Comparison of ENCODE assay signal across 11 cellular contexts in the genomic region with DNA sequence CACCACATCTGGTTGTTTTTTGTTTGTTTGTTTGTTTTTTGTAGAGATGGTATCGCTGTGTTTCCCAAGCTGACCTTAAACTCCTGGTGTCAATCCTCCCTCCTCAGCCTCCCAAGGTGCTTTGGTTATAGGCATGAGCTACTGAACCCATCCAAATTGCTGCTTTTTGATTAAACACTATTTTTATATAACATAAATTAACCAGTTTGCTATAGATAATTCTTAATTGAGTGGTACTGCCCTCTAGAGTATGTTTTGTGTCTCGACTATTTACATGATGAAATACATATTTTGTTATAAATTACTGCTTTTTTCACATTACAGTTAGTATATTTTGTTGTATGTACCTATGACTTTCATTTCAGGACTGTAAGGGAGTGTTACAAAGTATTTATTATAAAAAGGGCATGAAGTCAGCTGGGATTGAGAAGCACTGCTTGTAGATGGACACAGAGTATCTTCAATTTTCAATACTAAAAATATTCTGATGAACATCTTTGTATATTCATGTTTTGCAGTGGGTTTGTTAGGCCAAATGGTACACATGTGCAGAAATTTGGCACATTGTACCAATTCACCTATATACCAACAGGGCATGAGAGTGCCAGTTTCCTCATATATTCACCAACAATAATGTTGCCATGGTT. TPM values are rescaled to one million over a fixed set of nuclear protein-coding genes. Genes with fewer than 3 reads are reported as not detected.
DNase-seq lines count a peak whose midpoint lies in the region; ATAC-seq and TF ChIP-seq lines count a peak whose summit lies in the region.
"Had no signal": no experiment of that assay in that cellular context is flagged by ENCODE, and none has a peak within 500 bp of the region (broad histone marks: within the 10 kb centered on the region; RNA-seq: fewer than 3 reads in every experiment).

No MANE protein-coding gene starts in this region.

- WGBS in body of pancreas, 2 donors: 65 to 68% methylated on average over 2 of the region's 2 CpGs

- no peak overlapping the region for H3K4me3 ChIP-seq in Jurkat, Clone E6-1 (ENCODE audit: low read length)
- H3K4me3 ChIP-seq in body of pancreas: no peak overlapping the region
- H3K4me3 ChIP-seq: esophagus squamous epithelium had no signal

- no peaks in the 10 kb centered on the region for H3K27me3 Mint-ChIP-seq in CD4-positive, alpha-beta T cell
- H3K27me3 Mint-ChIP-seq in activated T-helper 1 cell treated with anti-CD3 and anti-CD28 coated beads, Interleukin-12 subunit alpha, Interleukin-12 subunit beta, Interleukin-2, Interleukin-4 antibody, amounts not matched to agents 30 ng/mL and 10 ng/mL and 1 ng/mL, durations not matched to agents 14 hours and 24 hours and 36 hours (ENCODE audit: insufficient read depth): peaks cover 10% of the 10 kb centered on the region
- H3K27me3 Mint-ChIP-seq: naive B cell had no signal

- no peaks in the 10 kb centered on the region for H3K4me1 Mint-ChIP-seq in CD4-positive, alpha-beta T cell (ENCODE audit: low read depth)
- no peaks in the 10 kb centered on the region for H3K4me1 Mint-ChIP-seq in activated T-helper 1 cell treated with anti-CD3 and anti-CD28 coated beads, Interleukin-12 subunit alpha, Interleukin-12 subunit beta, Interleukin-2, Interleukin-4 antibody, amounts not matched to agents 30 ng/mL and 10 ng/mL and 1 ng/mL, durations not matched to agents 14 hours and 24 hours and 36 hours (ENCODE audit: low read depth)
- H3K4me1 Mint-ChIP-seq: naive B cell had no signal

- H3K36me3 ChIP-seq in body of pancreas (replicated peaks in 1 of 2; ENCODE audit: insufficient read depth in 1 of 2, low read depth in 2 of 2): no peaks in the 10 kb centered on the region
- H3K36me3 ChIP-seq: esophagus squamous epithelium had no signal

- intact Hi-C loops in CD4-positive, alpha-beta T cell (cut with DNase I, micrococcal nuclease): loop anchor here in 1 of 2 experiments (5.0 to 10.0 kb wide), 2 partner anchors 240 to 463 kb away; no protein-coding TSS in a partner anchor
- intact Hi-C loops in body of pancreas (cut with DNase I): no loop called here
- intact Hi-C loops in activated T-helper 1 cell treated with anti-CD3 and anti-CD28 coated beads, Interleukin-12 subunit alpha, Interleukin-12 subunit beta, Interleukin-2, Interleukin-4 antibody, amounts not matched to agents 30 ng/mL and 10 ng/mL and 1 ng/mL, durations not matched to agents 14 hours and 24 hours and 36 hours (cut with micrococcal nuclease): loop anchor here (5.0 kb wide), 1 partner anchor 463 kb away; no protein-coding TSS in a partner anchor

- H3K9me3 Mint-ChIP-seq in CD4-positive, alpha-beta T cell: no peaks in the 10 kb centered on the region
- H3K9me3 Mint-ChIP-seq in activated T-helper 1 cell treated with anti-CD3 and anti-CD28 coated beads, Interleukin-12 subunit alpha, Interleukin-12 subunit beta, Interleukin-2, Interleukin-4 antibody, amounts not matched to agents 30 ng/mL and 10 ng/mL and 1 ng/mL, durations not matched to agents 14 hours and 24 hours and 36 hours: no peaks in the 10 kb centered on the region

- no peak overlapping the region for H3K27ac Mint-ChIP-seq in CD4-positive, alpha-beta T cell
- no peak overlapping the region for H3K27ac Mint-ChIP-seq in activated T-helper 1 cell treated with anti-CD3 and anti-CD28 coated beads, Interleukin-12 subunit alpha, Interleukin-12 subunit beta, Interleukin-2, Interleukin-4 antibody, amounts not matched to agents 30 ng/mL and 10 ng/mL and 1 ng/mL, durations not matched to agents 14 hours and 24 hours and 36 hours

- no peak overlapping the region for H3K27ac ChIP-seq in CD4-positive, alpha-beta T cell (ENCODE audit: low read depth, low read length)
- H3K27ac ChIP-seq in body of pancreas: no peak overlapping the region
- H3K27ac ChIP-seq: esophagus squamous epithelium had no signal

- CTCF ChIA-PET in CD4-positive, alpha-beta T cell (lab: Charles Lee): interaction anchor here (0.6 to 1.5 kb wide), 4 partner anchors 11 to 14 kb away, joined by 3 read pairs; no protein-coding TSS in a partner anchor

- H3K27me3 ChIP-seq in CD4-positive, alpha-beta T cell (ENCODE audit: control insufficient read depth, insufficient read depth, low read length): no peaks in the 10 kb centered on the region
- no peaks in the 10 kb centered on the region for H3K27me3 ChIP-seq in body of pancreas
- H3K27me3 ChIP-seq: esophagus squamous epithelium had no signal

- TF ChIP-seq POLR2A in body of pancreas (IDR thresholded peaks at IDR 0.05): no peak

- H3K36me3 Mint-ChIP-seq in CD4-positive, alpha-beta T cell (ENCODE audit: low read depth): no peaks in the 10 kb centered on the region
- H3K36me3 Mint-ChIP-seq in activated T-helper 1 cell treated with anti-CD3 and anti-CD28 coated beads, Interleukin-12 subunit alpha, Interleukin-12 subunit beta, Interleukin-2, Interleukin-4 antibody, amounts not matched to agents 30 ng/mL and 10 ng/mL and 1 ng/mL, durations not matched to agents 14 hours and 24 hours and 36 hours (ENCODE audit: low read depth): no peaks in the 10 kb centered on the region
- H3K36me3 Mint-ChIP-seq: naive B cell had no signal

- POLR2A ChIA-PET in CD4-positive, alpha-beta T cell (lab: Charles Lee): interaction anchor here (0.8 kb wide), 1 partner anchor 15 kb away, joined by 3 read pairs; a partner anchor contains a TSS

- no peak for ATAC-seq in CD4-positive, alpha-beta T cell (ENCODE audit: poor library complexity)
- ATAC-seq in body of pancreas: no peak

- H3K4me1 ChIP-seq in body of pancreas: no peaks in the 10 kb centered on the region
- H3K4me1 ChIP-seq: esophagus squamous epithelium had no signal

- H3K4me3 Mint-ChIP-seq in CD4-positive, alpha-beta T cell: no peak overlapping the region
- no peak overlapping the region for H3K4me3 Mint-ChIP-seq in activated T-helper 1 cell treated with anti-CD3 and anti-CD28 coated beads, Interleukin-12 subunit alpha, Interleukin-12 subunit beta, Interleukin-2, Interleukin-4 antibody, amounts not matched to agents 30 ng/mL and 10 ng/mL and 1 ng/mL, durations not matched to agents 14 hours and 24 hours and 36 hours
- H3K4me3 Mint-ChIP-seq: naive B cell had no signal

- peak; percentile 45 for TF ChIP-seq CTCF in CD4-positive, alpha-beta T cell (IDR thresholded peaks at IDR 0.05)
- TF ChIP-seq CTCF in body of pancreas (IDR thresholded peaks at IDR 0.05): peak in 6 of 7 experiments; percentile 17 to 43 (median 34)

- H3K9me3 ChIP-seq in CD4-positive, alpha-beta T cell (ENCODE audit: control insufficient read depth, low read length): no peaks in the 10 kb centered on the region
- no peaks in the 10 kb centered on the region for H3K9me3 ChIP-seq in body of pancreas
- H3K9me3 ChIP-seq: esophagus squamous epithelium had no signal

- DNase-seq in CD4-positive, alpha-beta T cell: no peak
- peak; percentile 15 for DNase-seq in Jurkat, Clone E6-1 (ENCODE audit: low read depth, low spot score)
- DNase-seq in body of pancreas (no peak), lung microvascular endothelial cell (ENCODE audit: low read depth in 2 of 2) (peak; percentile 42 to 46), GDM1 (lab: John Stamatoyannopoulos, UW) (no peak), C1 segment of cervical spinal cord (lab: John Stamatoyannopoulos, UW) (no peak), DMS153 treated with DMSO at 0.1 percent for 48 hours (lab: John Stamatoyannopoulos, UW; ENCODE audit: unreplicated experiment) (no peak)
- DNase-seq in activated T-helper 1 cell treated with anti-CD3 and anti-CD28 coated beads, Interleukin-12 subunit alpha, Interleukin-12 subunit beta, Interleukin-2, Interleukin-4 antibody, amounts not matched to agents 30 ng/mL and 10 ng/mL and 1 ng/mL, durations not matched to agents 14 hours and 24 hours and 36 hours (ENCODE audit: low spot score): no peak
- DNase-seq: esophagus squamous epithelium, naive B cell, NCI-H526 treated with DMSO at 0.1 percent for 48 hours had no signal

RNA-seq across cellular contexts. Expression of a gene that starts 14.9 kb away (rescaled TPM):
- 100 to 1,000 TPM; 205 to 213 TPM for total RNA-seq in CD4-positive, alpha-beta T cell
- 73.1 TPM for polyA plus RNA-seq in Jurkat, Clone E6-1 (2012; ENCODE audit: insufficient read depth, insufficient read length)
- total RNA-seq in body of pancreas (100 to 1,000 TPM in 1 of 2 donors, 10 to 100 TPM in 1; 79.1 to 104 TPM), lung microvascular endothelial cell (31.8 and 44.0 TPM in 2 replicates)
- 125 and 131 TPM in 2 replicates for total RNA-seq in activated T-helper 1 cell treated with anti-CD3 and anti-CD28 coated beads, Interleukin-12 subunit alpha, Interleukin-12 subunit beta, Interleukin-2, Interleukin-4 antibody, amounts not matched to agents 30 ng/mL and 10 ng/mL and 1 ng/mL, durations not matched to agents 14 hours and 24 hours and 36 hours

Comparison
In these comparisons a context has a peak if more than half of its experiments do, and no peak if none do; other contexts are left out.
1. DNase-seq: peak in Jurkat, Clone E6-1 (single experiment) and lung microvascular endothelial cell (2 of 2); none in CD4-positive, alpha-beta T cell (0 of 10), body of pancreas (0 of 4), GDM1 (single experiment), C1 segment of cervical spinal cord (0 of 14), DMS153 treated with DMSO at 0.1 percent for 48 hours (single experiment) and activated T-helper 1 cell treated with anti-CD3 and anti-CD28 coated beads, Interleukin-12 subunit alpha, Interleukin-12 subunit beta, Interleukin-2, Interleukin-4 antibody, amounts not matched to agents 30 ng/mL and 10 ng/mL and 1 ng/mL, durations not matched to agents 14 hours and 24 hours and 36 hours (single experiment).